In genomic region chr7:47724335-47724982, GRCh38 we compare ENCODE assay signal across 11 cellular contexts.
A peak's percentile ranks its signal among the peaks of the same experiment; 100 is the strongest.
DNase-seq lines count a peak whose midpoint lies in the region; ATAC-seq, FAIRE-seq and TF ChIP-seq lines count a peak whose summit lies in the region.
"Had no signal": no experiment of that assay in that cellular context is flagged by ENCODE, and none has a peak within 500 bp of the region (broad histone marks: within the 10 kb centered on the region; RNA-seq: fewer than 3 reads in every experiment).

No MANE protein-coding gene starts in this region.

- peak overlapping the region; percentile 89 for H3K27ac ChIP-seq in Panc1 (ENCODE audit: low read length)
- no peak overlapping the region for H3K27ac ChIP-seq in pancreas
- H3K27ac ChIP-seq: HL-60 had no signal

- in situ Hi-C loops in Panc1 (cut with HindIII; ENCODE audit: low pct_unique_long_range_greater_than_20kb, low sequenced_read_pairs): no loop called here

- H3K9me3 ChIP-seq in Panc1 (ENCODE audit: control insufficient read depth, insufficient read depth, low read depth, low read length) (no peaks in the 10 kb centered on the region), pancreas (no peaks in the 10 kb centered on the region)

- CTCF ChIA-PET in Panc1 (lab: Charles Lee): no interaction called here

- peaks cover 25% of the 10 kb centered on the region for H3K4me1 ChIP-seq in Panc1 (ENCODE audit: control insufficient read depth, insufficient read depth, low read length)
- peaks cover 0 to 5% (median 0%) of the 10 kb centered on the region in 3 donors for H3K4me1 ChIP-seq in pancreas

- H3K4me3 Mint-ChIP-seq in activated naive CD8-positive, alpha-beta T cell treated with anti-CD3 and anti-CD28 coated beads for 36 hours: no peak overlapping the region
- H3K4me3 Mint-ChIP-seq: activated naive CD4-positive, alpha-beta T cell treated with anti-CD3 and anti-CD28 coated beads, Interleukin-2, amount 50 U/mL, for 24 hours had no signal

- H3K4me3 ChIP-seq in Panc1 (ENCODE audit: low read depth in 2 of 2, low read length in 2 of 2) (no peak overlapping the region), pancreas (no peak overlapping the region)

- 85 to 90% methylated on average over 12 of the region's 12 CpGs for WGBS in pancreas, 2 donors

- POLR2A ChIA-PET in Panc1 (lab: Charles Lee): no interaction called here

- FAIRE-seq in pancreas (lab: Jason Lieb, UNC): no peak

- TF ChIP-seq CTCF in Panc1 (IDR thresholded peaks at IDR 0.05): no peak
- TF ChIP-seq CTCF in pancreas (IDR thresholded peaks at IDR 0.05): no peak

- intact Hi-C loops in Panc1 (cut with micrococcal nuclease; ENCODE audit: unreplicated experiment): no loop called here
- intact Hi-C loops in pancreas (cut with DNase I): no loop called here

- DNase-seq in NCI-H510A treated with DMSO at 0.1 percent for 48 hours (lab: John Stamatoyannopoulos, UW): peak; percentile 2
- no peak for DNase-seq in NCI-H510A (lab: John Stamatoyannopoulos, UW)
- DNase-seq in Panc1 (ENCODE audit: low read depth, low spot score): no peak
- peak; percentile 74 for DNase-seq in fibroblast of the conjunctiva (ENCODE audit: low read depth)
- peak; percentile 13 for DNase-seq in stromal cell of bone marrow (ENCODE audit: low read depth)
- no peak for DNase-seq in NOMO-1 (lab: John Stamatoyannopoulos, UW; ENCODE audit: unreplicated experiment in 2 of 2)
- no peak for DNase-seq in pancreas
- DNase-seq in activated naive CD8-positive, alpha-beta T cell treated with anti-CD3 and anti-CD28 coated beads for 36 hours: no peak
- DNase-seq: C1 segment of cervical spinal cord had no signal

- no peaks in the 10 kb centered on the region for H3K4me1 Mint-ChIP-seq in activated naive CD8-positive, alpha-beta T cell treated with anti-CD3 and anti-CD28 coated beads for 36 hours
- H3K4me1 Mint-ChIP-seq: activated naive CD4-positive, alpha-beta T cell treated with anti-CD3 and anti-CD28 coated beads, Interleukin-2, amount 50 U/mL, for 24 hours had no signal

- peaks cover 5% of the 10 kb centered on the region for H3K27me3 Mint-ChIP-seq in activated naive CD8-positive, alpha-beta T cell treated with anti-CD3 and anti-CD28 coated beads for 36 hours
- H3K27me3 Mint-ChIP-seq: activated naive CD4-positive, alpha-beta T cell treated with anti-CD3 and anti-CD28 coated beads, Interleukin-2, amount 50 U/mL, for 24 hours had no signal

- H3K36me3 ChIP-seq in Panc1 (ENCODE audit: control insufficient read depth, insufficient read depth, low read length) (no peaks in the 10 kb centered on the region), pancreas (no peaks in the 10 kb centered on the region)

- no peaks in the 10 kb centered on the region for H3K9me3 Mint-ChIP-seq in activated naive CD8-positive, alpha-beta T cell treated with anti-CD3 and anti-CD28 coated beads for 36 hours
- H3K9me3 Mint-ChIP-seq: activated naive CD4-positive, alpha-beta T cell treated with anti-CD3 and anti-CD28 coated beads, Interleukin-2, amount 50 U/mL, for 24 hours had no signal

- no peaks in the 10 kb centered on the region for H3K27me3 ChIP-seq in Panc1 (ENCODE audit: control insufficient read depth, insufficient read depth, low read length)
- no peaks in the 10 kb centered on the region for H3K27me3 ChIP-seq in pancreas

- H3K36me3 Mint-ChIP-seq in activated naive CD8-positive, alpha-beta T cell treated with anti-CD3 and anti-CD28 coated beads for 36 hours: no peaks in the 10 kb centered on the region
- H3K36me3 Mint-ChIP-seq: activated naive CD4-positive, alpha-beta T cell treated with anti-CD3 and anti-CD28 coated beads, Interleukin-2, amount 50 U/mL, for 24 hours had no signal

- ATAC-seq in Panc1 (no peak), pancreas (no peak)

- BruUV-seq in Panc1 (replicated peaks; lab: Mats Ljungman, UMichigan): no TSS peak

- H3K27ac Mint-ChIP-seq in activated naive CD8-positive, alpha-beta T cell treated with anti-CD3 and anti-CD28 coated beads for 36 hours: no peak overlapping the region
- H3K27ac Mint-ChIP-seq: activated naive CD4-positive, alpha-beta T cell treated with anti-CD3 and anti-CD28 coated beads, Interleukin-2, amount 50 U/mL, for 24 hours had no signal

Comparison
In these comparisons a context has a peak if more than half of its experiments do, and no peak if none do; other contexts are left out.
1. DNase-seq: peak in NCI-H510A treated with DMSO at 0.1 percent for 48 hours (single experiment), fibroblast of the conjunctiva (single experiment) and stromal cell of bone marrow (single experiment); none in NCI-H510A (single experiment), Panc1 (single experiment), NOMO-1 (0 of 2), pancreas (0 of 6) and activated naive CD8-positive, alpha-beta T cell treated with anti-CD3 and anti-CD28 coated beads for 36 hours (single experiment).